In the genomic region with DNA sequence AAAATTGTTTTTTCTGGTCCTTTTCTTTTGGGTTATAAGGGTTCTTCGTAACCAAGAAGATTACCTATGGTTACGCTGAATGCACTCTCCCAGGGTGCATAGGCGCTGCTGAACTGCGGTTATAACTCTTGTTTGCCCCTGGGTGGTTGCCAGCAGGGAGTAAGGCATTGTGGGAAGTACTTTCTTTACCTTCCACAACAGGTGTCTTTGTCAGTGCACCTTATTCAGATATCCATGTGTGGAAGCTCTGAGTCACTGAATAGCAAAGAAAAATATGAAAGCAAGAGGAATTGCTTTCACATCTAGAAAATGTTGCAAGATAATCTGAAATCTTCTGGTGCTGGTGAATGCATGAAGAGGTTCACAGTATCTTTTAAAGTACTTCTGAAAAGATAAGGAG, we compare ENCODE assay signal across 8 cellular contexts.
DNase-seq lines count a peak whose midpoint lies in the region; ATAC-seq, FAIRE-seq and TF ChIP-seq lines count a peak whose summit lies in the region.

No MANE protein-coding gene starts in this region.

- no peaks in the 10 kb centered on the region for H3K36me3 Mint-ChIP-seq in naive B cell

- H2AFZ ChIP-seq in HCT116 (ENCODE audit: low read depth, low read length, poor library complexity, severe bottlenecking) (no peak overlapping the region), GM12878 (ENCODE audit: control insufficient read depth, low read depth, low read length) (no peak overlapping the region; the same call in 1 of the 2 replicates)

- TF ChIP-seq CTCF in HCT116 (IDR thresholded peaks at IDR 0.05 in 2 of 3, conservative IDR thresholded peaks at IDR 0.05 in 1 of 3; ENCODE audit: borderline replicate concordance in 1 of 3, insufficient read depth in 1 of 3, low read depth in 2 of 3, low read length in 2 of 3) (no peak), GM12878 (IDR thresholded peaks at IDR 0.05 in 2 of 3, conservative IDR thresholded peaks at IDR 0.05 in 1 of 3; ENCODE audit: control insufficient read depth in 2 of 3, extremely low read depth in 1 of 3, insufficient read depth in 1 of 3, low read depth in 3 of 3, low read length in 3 of 3) (no peak)

- H3K36me3 ChIP-seq in HCT116 (ENCODE audit: control insufficient read depth in 1 of 2, insufficient read depth in 2 of 2, low read length in 2 of 2): no peaks in the 10 kb centered on the region
- no peaks in the 10 kb centered on the region for H3K36me3 ChIP-seq in GM12878 (ENCODE audit: control insufficient read depth in 2 of 2, insufficient read depth in 2 of 2, low read length in 1 of 2)

- H3K27me3 ChIP-seq in HCT116 (ENCODE audit: insufficient read depth, low read length) (no peaks in the 10 kb centered on the region), GM12878 (replicated peaks in 1 of 2; ENCODE audit: control insufficient read depth in 2 of 2, insufficient read depth in 2 of 2, low read length in 1 of 2) (no peaks in the 10 kb centered on the region)

- no peaks in the 10 kb centered on the region for H3K9me3 Mint-ChIP-seq in naive B cell

- no peak for TF ChIP-seq EP300 in GM12878 (IDR thresholded peaks at IDR 0.05; ENCODE audit: borderline replicate concordance in 1 of 2, control insufficient read depth in 1 of 2, low read depth in 2 of 2, low read length in 2 of 2)

- intact Hi-C loops in HCT116 (cut with micrococcal nuclease): no loop called here
- intact Hi-C loops in GM12878 (cut with micrococcal nuclease; ENCODE audit: unreplicated experiment): loop anchor here (2.0 kb wide), 1 partner anchor 89 kb away; no protein-coding TSS in a partner anchor
- intact Hi-C loops in posterior cingulate gyrus (cut with DNase I): loop anchor here (5.0 kb wide), 1 partner anchor 102 kb away; no protein-coding TSS in a partner anchor

- H3K9ac ChIP-seq in HCT116 (ENCODE audit: low read length) (no peak overlapping the region), GM12878 (ENCODE audit: control insufficient read depth, insufficient read depth, low read length) (no peak overlapping the region)

- ATAC-seq in HCT116 (no peak), GM12878 (peak; percentile 58), naive B cell (ENCODE audit: low read depth in 2 of 2) (no peak), GM18498 (IDR thresholded peaks at IDR 0.05; ENCODE audit: unreplicated experiment) (no peak)

- H3K27ac Mint-ChIP-seq in naive B cell: peak overlapping the region in 3 of 6 donors; percentile 3 to 85 (median 63)

- peak overlapping the region; percentile 44 to 91 (median 78) for H3K4me3 Mint-ChIP-seq in naive B cell

- H3K4me3 ChIP-seq in HCT116 (replicated peaks in 1 of 2; ENCODE audit: low read depth in 1 of 2, low read length in 2 of 2): no peak overlapping the region
- H3K4me3 ChIP-seq in GM12878: peak overlapping the region; percentile 54; the same call in 1 of the 2 replicates

- H3K4me1 ChIP-seq in HCT116 (ENCODE audit: control insufficient read depth in 1 of 2, insufficient read depth in 2 of 2, low read length in 2 of 2): peaks cover 0 to 6% of the 10 kb centered on the region in 2 experiments; a peak in 1 of 4 replicates
- H3K4me1 ChIP-seq in GM12878 (ENCODE audit: control insufficient read depth, insufficient read depth, low read length): peaks cover 25% of the 10 kb centered on the region

- CTCF ChIA-PET in HCT116 (lab: Charles Lee) (interaction anchor here (1.4 kb wide), 1 partner anchor 613 kb away, joined by 3 read pairs; no protein-coding TSS in a partner anchor), GM12878 (lab: Yijun Ruan, JAX) (interaction anchor here (1.2 to 4.2 kb wide), 2 partner anchors 107 to 112 kb away, joined by 4 to 19 read pairs; no protein-coding TSS in a partner anchor)

- DNase-seq in HCT116 (ENCODE audit: low read depth, low spot score) (no peak), NCI-H2196 treated with DMSO at 0.1 percent for 48 hours (lab: John Stamatoyannopoulos, UW; ENCODE audit: unreplicated experiment) (peak; percentile 80), GM12878 (ENCODE audit: low read depth, low spot score) (no peak), naive B cell (no peak), posterior cingulate gyrus (no peak), OCI-M2 (lab: John Stamatoyannopoulos, UW; ENCODE audit: unreplicated experiment) (no peak), AML-193 (lab: John Stamatoyannopoulos, UW) (no peak)

- H3K4me1 Mint-ChIP-seq in naive B cell: peaks cover 30 to 50% (median 44%) of the 10 kb centered on the region in 3 donors

- RAD21 ChIA-PET in HCT116 (lab: Charles Lee; ENCODE audit: low non-redundant PET in 1 of 2, low total read pairs in 2 of 2, uncharacterized antibody in 2 of 2, unreplicated experiment in 2 of 2) (no interaction called here), GM12878 (lab: Charles Lee; ENCODE audit: unreplicated experiment) (interaction anchor here (1.0 to 4.4 kb wide), 10 partner anchors 8 to 250 kb away, joined by 3 to 31 read pairs (median 4); a partner anchor contains a TSS)

- FAIRE-seq in GM12878 (lab: Jason Lieb, UNC): no peak

- no TSS peak for BruUV-seq in HCT116 (replicated peaks; lab: Mats Ljungman, UMichigan)
- BruUV-seq in GM12878 (replicated peaks; lab: Mats Ljungman, UMichigan): no TSS peak

- no peaks in the 10 kb centered on the region for H3K9me2 ChIP-seq in HCT116 (ENCODE audit: insufficient read depth)

- H3K27ac ChIP-seq in HCT116 (ENCODE audit: low read depth, low read length) (no peak overlapping the region), GM12878 (ENCODE audit: control insufficient read depth, insufficient read depth) (peak overlapping the region; percentile 34; the same call in 1 of the 2 replicates)

- POLR2A ChIA-PET in HCT116 (lab: Charles Lee) (no interaction called here), GM12878 (lab: Charles Lee) (interaction anchor here (1.0 to 1.5 kb wide), 3 partner anchors 10 to 65 kb away, joined by 3 to 6 read pairs (median 3); no protein-coding TSS in a partner anchor)

- 61% methylated on average over 4 of the region's 4 CpGs for WGBS in GM12878 (ENCODE audit: insufficient coverage, insufficient replicate concordance, low lambda C conversion rate, missing lambda C conversion rate)

- H3K9me3 ChIP-seq in HCT116 (ENCODE audit: control insufficient read depth in 1 of 2, insufficient read depth in 1 of 2, low read depth in 1 of 2, low read length in 2 of 2) (no peaks in the 10 kb centered on the region), GM12878 (replicated peaks; ENCODE audit: control insufficient read depth, insufficient read depth, low read length) (no peaks in the 10 kb centered on the region)

- H3K79me2 ChIP-seq in HCT116 (ENCODE audit: insufficient read depth, low read length) (no peaks in the 10 kb centered on the region), GM12878 (ENCODE audit: control insufficient read depth, insufficient read depth, low read length) (no peaks in the 10 kb centered on the region)

- no peak for TF ChIP-seq POLR2A in HCT116 (IDR thresholded peaks at IDR 0.05; ENCODE audit: borderline replicate concordance, extremely low read depth, insufficient read depth, insufficient read length)
- TF ChIP-seq POLR2A in GM12878 (IDR thresholded peaks at IDR 0.05; ENCODE audit: low read depth, low read length): no peak

- no peaks in the 10 kb centered on the region for H3K27me3 Mint-ChIP-seq in naive B cell

- no peak overlapping the region for H3K4me2 ChIP-seq in HCT116 (ENCODE audit: low read length)
- H3K4me2 ChIP-seq in GM12878 (ENCODE audit: control insufficient read depth, insufficient read depth): peak overlapping the region; percentile 92

- TF ChIP-seq RAD21 in HCT116 (IDR thresholded peaks at IDR 0.05; ENCODE audit: low read depth): no peak
- no peak for TF ChIP-seq RAD21 in GM12878 (IDR thresholded peaks at IDR 0.05; ENCODE audit: insufficient read depth, low read depth, low read length)

- H4K20me1 ChIP-seq in HCT116 (ENCODE audit: insufficient read depth): no peaks in the 10 kb centered on the region
- H4K20me1 ChIP-seq in GM12878 (ENCODE audit: control insufficient read depth, insufficient read depth): no peaks in the 10 kb centered on the region

- SMC1A ChIA-PET in GM12878 (lab: Charles Lee; ENCODE audit: uncharacterized antibody, unreplicated experiment): interaction anchor here (0.9 to 2.5 kb wide), 11 partner anchors 34 to 107 kb away, joined by 3 to 10 read pairs (median 5); no protein-coding TSS in a partner anchor

- in situ Hi-C loops in GM12878 (cut with MboI): no loop called here

TF ChIP-seq in HCT116, 20 proteins besides CTCF, POLR2A, EP300 and RAD21 (continues in another document):
- no peak for TF ChIP-seq ZFX (IDR thresholded peaks at IDR 0.05)
- TF ChIP-seq, protein P1, sequence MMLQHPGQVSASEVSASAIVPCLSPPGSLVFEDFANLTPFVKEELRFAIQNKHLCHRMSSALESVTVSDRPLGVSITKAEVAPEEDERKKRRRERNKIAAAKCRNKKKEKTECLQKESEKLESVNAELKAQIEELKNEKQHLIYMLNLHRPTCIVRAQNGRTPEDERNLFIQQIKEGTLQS (IDR thresholded peaks at IDR 0.05): no peak
- TF ChIP-seq JUND (IDR thresholded peaks at IDR 0.05): peak; percentile 45; the same call in 1 of the 2 replicates
- no peak for TF ChIP-seq POLR2AphosphoS5 (IDR thresholded peaks at IDR 0.05; ENCODE audit: low read depth, low read length)

TF ChIP-seq in GM12878, 131 proteins besides CTCF, POLR2A, EP300 and RAD21:
- TF ChIP-seq RUNX3 (IDR thresholded peaks at IDR 0.05; ENCODE audit: low read length) (peak; percentile 82), ETV6 (conservative IDR thresholded peaks at IDR 0.05 in 1 of 2, IDR thresholded peaks at IDR 0.05 in 1 of 2; ENCODE audit: borderline replicate concordance in 1 of 2, low read depth in 1 of 2) (0 out of 4 replicates have a peak, but pooled peaks of 1 of the 2 experiments have one; percentile 16), CHD1 (IDR thresholded peaks at IDR 0.05; ENCODE audit: low read depth, low read length) (no peak)
